In genomic region chr19:46725036-46725820, GRCh38 we compare ENCODE assay signal across 13 cellular contexts. TPM values are rescaled to one million over a fixed set of nuclear protein-coding genes. Genes with fewer than 3 reads are reported as not detected.
A peak's percentile ranks its signal among the peaks of the same experiment; 100 is the strongest.
DNase-seq lines count a peak whose midpoint lies in the region; TF ChIP-seq lines count a peak whose summit lies in the region.
"Had no signal": no experiment of that assay in that cellular context is flagged by ENCODE, and none has a peak within 500 bp of the region (broad histone marks: within the 10 kb centered on the region; RNA-seq: fewer than 3 reads in every experiment).

No MANE protein-coding gene starts in this region.

- peaks cover 71 to 100% (median 88%) of the 10 kb centered on the region in 11 experiments for H4K20me1 ChIP-seq in BLaER1 treated with 17β-estradiol and CSF1 and Interleukin-3, amounts not matched to agents 10 nM and 100 nM

- CTCF ChIA-PET in HEK293 (lab: Yijun Ruan, JAX): interaction anchor here (0.7 to 1.5 kb wide), 2 partner anchors 20 to 181 kb away, joined by 3 to 6 read pairs; no protein-coding TSS in a partner anchor

- DNase-seq in choroid plexus epithelial cell (ENCODE audit: low read depth) (peak; percentile 46), nephron progenitor cell (no peak), progenitor cell of endocrine pancreas (ENCODE audit: low spot score, unreplicated experiment) (no peak), NCI-H2171 treated with DMSO at 0.1 percent for 48 hours (lab: John Stamatoyannopoulos, UW) (no peak), activated gamma-delta T cell (lab: John Stamatoyannopoulos, UW) (no peak)
- DNase-seq in central memory CD4-positive, alpha-beta T cell: no peak
- DNase-seq: NCI-H2029, NCI-H510A, NCI-H82, SIG-M5 had no signal

- no peaks in the 10 kb centered on the region for H3K9me3 ChIP-seq in BLaER1 treated with 17β-estradiol and CSF1 and Interleukin-3, amounts not matched to agents 10 nM and 100 nM (replicated peaks in 1 of 11)
- no peaks in the 10 kb centered on the region for H3K9me3 ChIP-seq in HEK293 (ENCODE audit: control insufficient read depth, insufficient read depth, low read depth, low read length)

- peak overlapping the region in 4 of 10 experiments; percentile 6 to 44 (median 27); a peak in 5 of 20 replicates for H3K4me3 ChIP-seq in BLaER1 treated with 17β-estradiol and CSF1 and Interleukin-3, amounts not matched to agents 10 nM and 100 nM
- H3K4me3 ChIP-seq in HEK293 (ENCODE audit: low read depth, low read length) (no peak overlapping the region), choroid plexus epithelial cell (ENCODE audit: low read depth, low read length) (no peak overlapping the region)
- H3K4me3 ChIP-seq: GM23338 had no signal

- H3K27ac Mint-ChIP-seq in nephron progenitor cell (peak overlapping the region; percentile 89), progenitor cell of endocrine pancreas (no peak overlapping the region)

- peaks cover 91 to 100% (median 98%) of the 10 kb centered on the region in 11 experiments for H3K36me3 ChIP-seq in BLaER1 treated with 17β-estradiol and CSF1 and Interleukin-3, amounts not matched to agents 10 nM and 100 nM
- H3K36me3 ChIP-seq in HEK293 (ENCODE audit: control insufficient read depth in 2 of 2, insufficient read depth in 1 of 2, low read length in 2 of 2): peaks cover 29 to 99% of the 10 kb centered on the region in 2 experiments; a peak in 2 of 3 replicates

- H3K9me3 Mint-ChIP-seq in nephron progenitor cell (no peaks in the 10 kb centered on the region), progenitor cell of endocrine pancreas (ENCODE audit: low read depth) (no peaks in the 10 kb centered on the region)

- H3K27ac ChIP-seq in BLaER1 treated with 17β-estradiol and CSF1 and Interleukin-3, amounts not matched to agents 10 nM and 100 nM: peak overlapping the region in 1 of 11 experiments; percentile 56; a peak in 2 of 22 replicates
- no peak overlapping the region for H3K27ac ChIP-seq in HEK293 (ENCODE audit: extremely low read depth, low read depth, low read length)

- H3K4me3 Mint-ChIP-seq in nephron progenitor cell (no peak overlapping the region), progenitor cell of endocrine pancreas (ENCODE audit: low read depth) (no peak overlapping the region)

- H3K9ac ChIP-seq in BLaER1 treated with 17β-estradiol and CSF1 and Interleukin-3, amounts not matched to agents 10 nM and 100 nM: peak overlapping the region in 8 of 11 experiments; percentile 30 to 64 (median 53); a peak in 14 of 22 replicates

- H3K4me1 Mint-ChIP-seq in nephron progenitor cell (peaks cover 17% of the 10 kb centered on the region), progenitor cell of endocrine pancreas (ENCODE audit: low read depth) (no peaks in the 10 kb centered on the region)

- no peaks in the 10 kb centered on the region for H3K27me3 Mint-ChIP-seq in nephron progenitor cell (ENCODE audit: low read depth, poor library complexity)
- no peaks in the 10 kb centered on the region for H3K27me3 Mint-ChIP-seq in progenitor cell of endocrine pancreas

- H3K27me3 ChIP-seq in BLaER1 treated with 17β-estradiol and CSF1 and Interleukin-3, amounts not matched to agents 10 nM and 100 nM: no peaks in the 10 kb centered on the region

- H3K4me1 ChIP-seq in BLaER1 treated with 17β-estradiol and CSF1 and Interleukin-3, amounts not matched to agents 10 nM and 100 nM: peaks cover 91 to 100% (median 100%) of the 10 kb centered on the region in 10 experiments
- no peaks in the 10 kb centered on the region; the same call in 1 of the 2 replicates for H3K4me1 ChIP-seq in HEK293 (ENCODE audit: control insufficient read depth, insufficient read depth, low read length)

- TF ChIP-seq CTCF in HEK293 (tag by site-specific recombination; IDR thresholded peaks at IDR 0.05) (no peak), choroid plexus epithelial cell (conservative IDR thresholded peaks at IDR 0.05; ENCODE audit: low read depth, low read length) (no peak), nephron progenitor cell (IDR thresholded peaks at IDR 0.05) (no peak), progenitor cell of endocrine pancreas (IDR thresholded peaks at IDR 0.05; ENCODE audit: unreplicated experiment) (no peak)

- peak overlapping the region in 10 of 11 experiments; percentile 86 to 99 (median 96); a peak in 18 of 22 replicates for H3K4me2 ChIP-seq in BLaER1 treated with 17β-estradiol and CSF1 and Interleukin-3, amounts not matched to agents 10 nM and 100 nM
- H3K4me2 ChIP-seq: GM23338 had no signal

- POLR2A ChIA-PET in HEK293 (lab: Yijun Ruan, JAX): interaction anchor here (0.6 kb wide), 1 partner anchor 20 kb away, joined by 4 read pairs; no protein-coding TSS in a partner anchor

- H3K36me3 Mint-ChIP-seq in nephron progenitor cell (ENCODE audit: low read depth): peaks cover 42% of the 10 kb centered on the region
- peaks cover 13% of the 10 kb centered on the region for H3K36me3 Mint-ChIP-seq in progenitor cell of endocrine pancreas (ENCODE audit: insufficient read depth)

TF ChIP-seq in HEK293, 187 proteins besides CTCF, POLR2A, EP300 and RAD21:
- TF ChIP-seq ZIC2 (tag by site-specific recombination; IDR thresholded peaks at IDR 0.05): peak; percentile 76
- TF ChIP-seq ZEB2 (tag by site-specific recombination; IDR thresholded peaks at IDR 0.05): no peak
- peak; percentile 93 for TF ChIP-seq GLIS1 (tag by site-specific recombination; IDR thresholded peaks at IDR 0.05)

RNA-seq across cellular contexts. Expression of gene PRKD2, which starts 8.3 kb away (rescaled TPM):
- total RNA-seq in progenitor cell of endocrine pancreas: 69.3 and 74.9 TPM in 2 replicates

RNA-seq across cellular contexts. Expression of gene FKRP, which starts 20.6 kb away (rescaled TPM):
- 42.9 and 44.1 TPM in 2 replicates for total RNA-seq in progenitor cell of endocrine pancreas

RNA-seq across cellular contexts. Expression of gene STRN4, which starts 21.0 kb away (rescaled TPM):
- 115 and 117 TPM in 2 replicates for total RNA-seq in progenitor cell of endocrine pancreas
